In genomic region chr16:30604316-30604947, GRCh38 we compare ENCODE assay signal across 26 cellular contexts. TPM values are rescaled to one million over a fixed set of nuclear protein-coding genes. Genes with fewer than 3 reads are reported as not detected.
DNase-seq lines count a peak whose midpoint lies in the region; ATAC-seq and TF ChIP-seq lines count a peak whose summit lies in the region.
"Had no signal": no experiment of that assay in that cellular context is flagged by ENCODE, and none has a peak within 500 bp of the region (broad histone marks: within the 10 kb centered on the region; RNA-seq: fewer than 3 reads in every experiment).

No MANE protein-coding gene starts in this region.

- POLR2A ChIA-PET in GM10248 (lab: Yijun Ruan, JAX) = interaction anchor here (0.5 kb wide), 1 partner anchor 50 kb away, joined by 4 read pairs; no protein-coding TSS in a partner anchor

- H3K4me3 ChIP-seq in heart right ventricle (no peak overlapping the region), right atrium auricular region (no peak overlapping the region), duodenal mucosa (ENCODE audit: low read depth in 1 of 2, low read length in 2 of 2) (peak overlapping the region; percentile 25 to 38), right lobe of liver (peak overlapping the region in 2 of 3 donors; percentile 21 to 40), esophagus squamous epithelium (no peak overlapping the region), body of pancreas (no peak overlapping the region)
- H3K4me3 ChIP-seq: ascending aorta, sigmoid colon, thyroid gland had no signal

- CTCF ChIA-PET in GM10248 (lab: Yijun Ruan, JAX) = interaction anchor here (4.7 to 8.6 kb wide), 3 partner anchors 12 to 174 kb away, joined by 37 to 45 read pairs (median 41); partner anchors contain the start of gene DCTPP1

- H3K4me1 ChIP-seq in heart right ventricle (peaks cover 3 to 56% (median 26%) of the 10 kb centered on the region in 9 donors), right atrium auricular region (peaks cover 0 to 12% of the 10 kb centered on the region in 2 donors), duodenal mucosa (ENCODE audit: control insufficient read depth in 1 of 2, insufficient read depth in 2 of 2, low read length in 2 of 2) (peaks cover 34 to 35% of the 10 kb centered on the region in 2 donors), right lobe of liver (peaks cover 0 to 36% (median 16%) of the 10 kb centered on the region in 4 donors), esophagus squamous epithelium (peaks cover 0 to 20% (median 7%) of the 10 kb centered on the region in 3 donors), body of pancreas (peaks cover 16% of the 10 kb centered on the region)
- H3K4me1 ChIP-seq: BE2C had no signal

- TF ChIP-seq CTCF in heart right ventricle (IDR thresholded peaks at IDR 0.05) = no peak
- no peak for TF ChIP-seq CTCF in right atrium auricular region (IDR thresholded peaks at IDR 0.05)
- TF ChIP-seq CTCF in right lobe of liver (IDR thresholded peaks at IDR 0.05) = peak in 2 of 4 donors; percentile 4 to 6
- TF ChIP-seq CTCF in GM10248 (IDR thresholded peaks at IDR 0.05; ENCODE audit: control extremely low read depth, extremely low read depth, low read depth, missing control alignments) = no peak
- TF ChIP-seq CTCF in esophagus squamous epithelium (IDR thresholded peaks at IDR 0.05) = no peak
- TF ChIP-seq CTCF in body of pancreas (IDR thresholded peaks at IDR 0.05) = no peak

- 94 to 95% methylated on average over 49 of the region's 49 CpGs for WGBS in heart right ventricle, 2 donors
- 57% methylated on average over 22 of the region's 49 CpGs for WGBS in right lobe of liver (ENCODE audit: insufficient coverage, low coverage, low lambda C conversion rate, missing lambda C conversion rate)
- WGBS in esophagus squamous epithelium, 2 donors = 93% methylated on average over 26 of the region's 49 CpGs; no CpG with 5 or more reads in 1 of the 2 donors
- WGBS in body of pancreas, 2 donors = 90 to 98% methylated on average over 8 to 49 of the region's 49 CpGs

- TF ChIP-seq POLR2A in right lobe of liver (IDR thresholded peaks at IDR 0.05) = peak; percentile 42
- TF ChIP-seq POLR2A in esophagus squamous epithelium (IDR thresholded peaks at IDR 0.05) = no peak
- TF ChIP-seq POLR2A in body of pancreas (IDR thresholded peaks at IDR 0.05) = no peak

- H3K9ac ChIP-seq in duodenal mucosa (ENCODE audit: low read depth in 1 of 2, low read length in 2 of 2) = peak overlapping the region; percentile 43 to 47
- H3K9ac ChIP-seq: KMS-11 had no signal

- H3K9me3 ChIP-seq in heart right ventricle (peaks cover 0 to 7% (median 0%) of the 10 kb centered on the region in 11 donors), right atrium auricular region (no peaks in the 10 kb centered on the region), duodenal mucosa (ENCODE audit: control insufficient read depth in 1 of 2, low read length in 2 of 2) (no peaks in the 10 kb centered on the region), right lobe of liver (no peaks in the 10 kb centered on the region), esophagus squamous epithelium (no peaks in the 10 kb centered on the region), body of pancreas (no peaks in the 10 kb centered on the region)
- H3K9me3 ChIP-seq: ascending aorta, BE2C, sigmoid colon, thyroid gland had no signal

- peak overlapping the region in 6 of 10 donors; percentile 48 to 77 (median 56) for H3K27ac ChIP-seq in heart right ventricle
- no peak overlapping the region for H3K27ac ChIP-seq in right atrium auricular region
- H3K27ac ChIP-seq in duodenal mucosa (ENCODE audit: low read depth, low read length) = peak overlapping the region; percentile 30
- peak overlapping the region; percentile 26 to 99 (median 88) for H3K27ac ChIP-seq in right lobe of liver
- H3K27ac ChIP-seq in esophagus squamous epithelium = no peak overlapping the region
- no peak overlapping the region for H3K27ac ChIP-seq in body of pancreas
- H3K27ac ChIP-seq: ascending aorta, KMS-11, sigmoid colon, thyroid gland had no signal

- peak in 4 of 8 donors; percentile 7 to 68 (median 8) for ATAC-seq in heart right ventricle
- ATAC-seq in right lobe of liver = peak; percentile 67 to 85 (median 78)
- ATAC-seq in body of pancreas = no peak

- no peak for DNase-seq in heart right ventricle
- no peak for DNase-seq in right atrium auricular region (ENCODE audit: low spot score)
- peak; percentile 61 to 82 (median 80) for DNase-seq in right lobe of liver
- DNase-seq in CD1c-positive myeloid dendritic cell (ENCODE audit: extremely low spot score) = no peak
- DNase-seq in GM10248 (ENCODE audit: extremely low spot score) = no peak
- no peak for DNase-seq in esophagus squamous epithelium (lab: John Stamatoyannopoulos, UW)
- no peak for DNase-seq in body of pancreas
- DNase-seq: activated CD4-positive, alpha-beta memory T cell treated with anti-CD3 and anti-CD28 coated beads for 36 hours; activated CD8-positive, alpha-beta memory T cell treated with anti-CD3 and anti-CD28 coated beads, Interleukin-2, amount 50 U/mL, for 4 hours; activated naive CD4-positive, alpha-beta T cell treated with anti-CD3 and anti-CD28 coated beads, Interleukin-2, amount 50 U/mL, for 16 hours; BE2C; DMS153; dorsolateral prefrontal cortex; islet precursor cell; mammary epithelial cell; NCI-H1417; NCI-H2107; NCI-H446 treated with DMSO at 0.1 percent for 48 hours; sigmoid colon; stimulated activated CD4-positive, alpha-beta T cell treated with anti-CD3 and anti-CD28 coated beads, Interleukin-15, amount 100 ng/mL, for 24 hours; stimulated activated naive CD4-positive, alpha-beta T cell; T-helper 1 cell; thyroid gland had no signal

- H3K36me3 ChIP-seq in heart right ventricle (peaks cover 0 to 67% (median 28%) of the 10 kb centered on the region in 9 donors), right atrium auricular region (peaks cover 32% of the 10 kb centered on the region), duodenal mucosa (ENCODE audit: control insufficient read depth in 1 of 2, insufficient read depth in 2 of 2, low read length in 2 of 2) (peaks cover 21 to 36% of the 10 kb centered on the region in 2 donors), right lobe of liver (peaks cover 0 to 18% (median 8%) of the 10 kb centered on the region in 4 donors), esophagus squamous epithelium (peaks cover 0 to 61% (median 19%) of the 10 kb centered on the region in 3 donors), body of pancreas (replicated peaks in 1 of 2; ENCODE audit: insufficient read depth in 1 of 2, low read depth in 2 of 2) (peaks cover 8 to 16% of the 10 kb centered on the region in 2 donors)

- intact Hi-C loops in heart right ventricle (cut with DNase I) (loop anchor here in 2 of 10 donors (10.0 kb wide), 1 partner anchor 160 kb away; the partner anchor contains the start of gene SEPHS2 (in 2 of the 2)), right lobe of liver (cut with DNase I) (no loop called here), esophagus squamous epithelium (cut with DNase I) (no loop called here), body of pancreas (cut with DNase I) (no loop called here)

- no peaks in the 10 kb centered on the region for H3K27me3 ChIP-seq in heart right ventricle
- H3K27me3 ChIP-seq in right atrium auricular region = no peaks in the 10 kb centered on the region
- H3K27me3 ChIP-seq in duodenal mucosa (ENCODE audit: control insufficient read depth in 1 of 2, insufficient read depth in 2 of 2, low read length in 2 of 2) = no peaks in the 10 kb centered on the region
- H3K27me3 ChIP-seq in right lobe of liver = no peaks in the 10 kb centered on the region
- H3K27me3 ChIP-seq in esophagus squamous epithelium = no peaks in the 10 kb centered on the region
- H3K27me3 ChIP-seq in body of pancreas = no peaks in the 10 kb centered on the region
- H3K27me3 ChIP-seq: ascending aorta, BE2C, dorsolateral prefrontal cortex, sigmoid colon, thyroid gland had no signal

RNA-seq across cellular contexts. Expression of gene ZNF689, which starts 5.8 kb away (rescaled TPM):
- total RNA-seq in heart right ventricle (1 to 10 TPM; 4.0 to 7.4 (median 5.6) TPM), right atrium auricular region (1 to 10 TPM; 6.2 to 8.3 TPM), right lobe of liver (1 to 10 TPM; 3.9 to 5.8 (median 4.4) TPM), esophagus squamous epithelium (1 to 10 TPM; 2.0 to 6.7 (median 3.8) TPM), body of pancreas (1 to 10 TPM; 4.6 to 7.0 TPM)
- 1 to 10 TPM; 2.7 to 3.1 TPM for polyA plus RNA-seq in heart right ventricle

RNA-seq across cellular contexts. Expression of gene ZNF785, which starts 18.9 kb away (rescaled TPM):
- 1 to 10 TPM; 2.8 to 8.4 (median 5.4) TPM for total RNA-seq in heart right ventricle
- polyA plus RNA-seq in heart right ventricle = 1 to 10 TPM; 3.0 to 7.4 TPM
- total RNA-seq in right atrium auricular region = 1 to 10 TPM; 5.5 to 6.0 TPM
- total RNA-seq in right lobe of liver = 1 to 10 TPM; 2.4 to 6.5 (median 5.6) TPM
- 10 to 100 TPM in 1 of 4 donors, 1 to 10 TPM in 3; 2.7 to 10.9 (median 5.6) TPM for total RNA-seq in esophagus squamous epithelium
- 10 to 100 TPM; 10.9 to 16.1 TPM for total RNA-seq in body of pancreas

RNA-seq across cellular contexts. Expression of gene ZNF688, which starts 32.9 kb away (rescaled TPM):
- 10 to 100 TPM in 7 of 10 donors, 1 to 10 TPM in 3; 6.3 to 16.2 (median 12.4) TPM for total RNA-seq in heart right ventricle
- polyA plus RNA-seq in heart right ventricle = 10 to 100 TPM in 1 of 2 donors, 1 to 10 TPM in 1; 9.3 to 23.8 TPM
- total RNA-seq in right atrium auricular region = 10 to 100 TPM in 1 of 2 donors, 1 to 10 TPM in 1; 9.6 to 13.5 TPM
- 10 to 100 TPM in 1 of 6 experiments, 1 to 10 TPM in 5; 4.0 to 11.5 (median 6.5) TPM for total RNA-seq in right lobe of liver
- 10 to 100 TPM in 2 of 4 donors, 1 to 10 TPM in 2; 5.4 to 15.3 (median 10.2) TPM for total RNA-seq in esophagus squamous epithelium
- total RNA-seq in body of pancreas = 10 to 100 TPM; 19.2 to 27.4 TPM

RNA-seq across cellular contexts. Expression of gene ZNF764, which starts 46.3 kb away (rescaled TPM):
- total RNA-seq in heart right ventricle = 10 to 100 TPM in 5 of 10 donors, 1 to 10 TPM in 5; 6.3 to 15.3 (median 10.3) TPM
- 10 to 100 TPM in 1 of 2 donors, 1 to 10 TPM in 1; 5.6 to 11.7 TPM for polyA plus RNA-seq in heart right ventricle
- total RNA-seq in right atrium auricular region = 10 to 100 TPM; 12.0 to 16.9 TPM
- total RNA-seq in right lobe of liver = 1 to 10 TPM; 3.2 to 6.5 (median 4.8) TPM
- total RNA-seq in esophagus squamous epithelium = 1 to 10 TPM; 4.7 to 8.3 (median 7.2) TPM
- 10 to 100 TPM in 1 of 2 donors, 1 to 10 TPM in 1; 8.3 to 23.7 TPM for total RNA-seq in body of pancreas

RNA-seq across cellular contexts. Expression of gene PRR14, which starts 46.3 kb away (rescaled TPM):
- 10 to 100 TPM in 9 of 10 donors, 1 to 10 TPM in 1; 9.9 to 23.9 (median 16.7) TPM for total RNA-seq in heart right ventricle
- 10 to 100 TPM; 26.8 to 58.1 TPM for polyA plus RNA-seq in heart right ventricle
- 10 to 100 TPM; 12.3 to 17.3 TPM for total RNA-seq in right atrium auricular region
- total RNA-seq in right lobe of liver = 10 to 100 TPM; 12.8 to 23.0 (median 17.6) TPM
- 10 to 100 TPM; 16.6 to 21.8 (median 20.3) TPM for total RNA-seq in esophagus squamous epithelium
- total RNA-seq in body of pancreas = 10 to 100 TPM; 20.5 to 65.6 TPM

Comparison
In these comparisons a context has a peak if more than half of its experiments do, and no peak if none do; other contexts are left out.
1. H3K27ac ChIP-seq: peak in heart right ventricle (6 of 10), duodenal mucosa (single experiment) and right lobe of liver (3 of 3); none in right atrium auricular region (0 of 2), esophagus squamous epithelium (0 of 4) and body of pancreas (0 of 4).
2. DNase-seq: peak in right lobe of liver (3 of 3); none in heart right ventricle (0 of 2), right atrium auricular region (single experiment), CD1c-positive myeloid dendritic cell (single experiment), GM10248 (single experiment), esophagus squamous epithelium (single experiment) and body of pancreas (0 of 4).
3. H3K4me3 ChIP-seq: peak in duodenal mucosa (2 of 2) and right lobe of liver (2 of 3); none in heart right ventricle (0 of 10), right atrium auricular region (0 of 2), esophagus squamous epithelium (0 of 4) and body of pancreas (0 of 2).